1 cellular context compared by ENCODE assay signal in the genomic region with DNA sequence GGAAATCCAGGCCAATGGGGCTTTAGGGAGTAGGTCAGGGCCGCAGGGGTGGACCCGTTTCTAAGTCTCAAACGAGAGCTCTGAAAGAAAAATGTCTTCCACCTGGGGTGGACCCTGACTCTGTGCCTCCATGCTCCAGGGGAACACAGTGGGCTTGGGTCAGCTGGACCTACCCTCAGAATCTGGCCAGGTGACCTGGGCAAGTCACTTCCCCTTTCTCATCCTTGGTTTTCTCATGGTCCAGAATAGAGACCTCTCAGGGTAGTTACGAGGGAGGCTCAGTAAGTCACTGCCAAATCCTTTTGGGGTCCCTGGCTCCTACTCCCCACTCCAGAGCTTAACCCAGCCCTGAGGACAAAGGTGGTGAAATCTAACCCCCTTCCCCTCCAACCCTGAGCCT.
A peak's percentile ranks its signal among the peaks of the same experiment; 100 is the strongest.
TF ChIP-seq lines count a peak whose summit lies in the region.

No MANE protein-coding gene starts in this region.

TF ChIP-seq in K562, 482 proteins besides CTCF, POLR2A, EP300 and RAD21:
- TF ChIP-seq RBM25 (IDR thresholded peaks at IDR 0.05; ENCODE audit: low read depth, low read length, severe bottlenecking) (no peak), CREB1 (IDR thresholded peaks at IDR 0.05) (no peak), CREB1 (CRISPR knock-in tag; IDR thresholded peaks at IDR 0.05) (no peak), SPI1 (IDR thresholded peaks at IDR 0.05; ENCODE audit: borderline replicate concordance, low read depth, low read length) (peak; percentile 79), KDM4B (IDR thresholded peaks at IDR 0.05; ENCODE audit: borderline replicate concordance in 2 of 2, low read depth in 1 of 2) (no peak), RNF2 (IDR thresholded peaks at IDR 0.05) (no peak), KDM1A (IDR thresholded peaks at IDR 0.05) (no peak), TAF9B (IDR thresholded peaks at IDR 0.05; ENCODE audit: partially characterized antibody) (no peak)
